Comparison of ENCODE assay signal across 2 cellular contexts in the genomic region with DNA sequence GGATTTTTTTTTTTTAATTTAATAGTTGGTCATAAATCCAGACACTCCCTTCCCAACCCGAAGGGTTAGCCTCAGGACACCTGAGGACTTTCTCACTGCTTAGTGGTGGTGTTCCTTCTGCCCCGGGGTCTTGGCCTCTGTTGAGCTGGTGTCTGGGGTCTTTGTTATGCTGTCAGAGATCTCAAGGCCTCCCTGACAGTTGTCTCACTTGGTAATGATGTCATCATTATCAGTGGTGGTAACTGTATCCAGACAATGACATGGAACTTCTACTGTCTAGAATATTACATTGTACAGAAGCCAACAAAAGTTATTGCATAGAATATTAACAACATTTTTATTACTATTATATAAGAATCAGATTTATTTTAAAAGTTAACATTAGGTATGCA.
TF ChIP-seq lines count a peak whose summit lies in the region.

No MANE protein-coding gene starts in this region.

TF ChIP-seq in HEK293, 187 proteins besides CTCF, POLR2A, EP300 and RAD21 (continues in another document):
- no peak for TF ChIP-seq ZNF211 (tag by site-specific recombination; IDR thresholded peaks at IDR 0.05; ENCODE audit: low read depth)
- TF ChIP-seq ZNF529 (tag by site-specific recombination; IDR thresholded peaks at IDR 0.05; ENCODE audit: insufficient replicate concordance), result no peak
- no peak for TF ChIP-seq ZSCAN16 (tag by site-specific recombination; IDR thresholded peaks at IDR 0.05)
- TF ChIP-seq, protein P1, sequence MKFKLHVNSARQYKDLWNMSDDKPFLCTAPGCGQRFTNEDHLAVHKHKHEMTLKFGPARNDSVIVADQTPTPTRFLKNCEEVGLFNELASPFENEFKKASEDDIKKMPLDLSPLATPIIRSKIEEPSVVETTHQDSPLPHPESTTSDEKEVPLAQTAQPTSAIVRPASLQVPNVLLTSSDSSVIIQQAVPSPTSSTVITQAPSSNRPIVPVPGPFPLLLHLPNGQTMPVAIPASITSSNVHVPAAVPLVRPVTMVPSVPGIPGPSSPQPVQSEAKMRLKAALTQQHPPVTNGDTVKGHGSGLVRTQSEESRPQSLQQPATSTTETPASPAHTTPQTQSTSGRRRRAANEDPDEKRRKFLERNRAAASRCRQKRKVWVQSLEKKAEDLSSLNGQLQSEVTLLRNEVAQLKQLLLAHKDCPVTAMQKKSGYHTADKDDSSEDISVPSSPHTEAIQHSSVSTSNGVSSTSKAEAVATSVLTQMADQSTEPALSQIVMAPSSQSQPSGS (tag by site-specific recombination; IDR thresholded peaks at IDR 0.05; ENCODE audit: low read depth), result peak; percentile 94
- TF ChIP-seq ZNF423 (tag by site-specific recombination; IDR thresholded peaks at IDR 0.05), result no peak
- no peak for TF ChIP-seq ZNF391 (tag by site-specific recombination; IDR thresholded peaks at IDR 0.05; ENCODE audit: borderline replicate concordance, low read depth)
- no peak for TF ChIP-seq BCL6B (tag by site-specific recombination; IDR thresholded peaks at IDR 0.05)
- TF ChIP-seq ZNF596 (tag by site-specific recombination; IDR thresholded peaks at IDR 0.05), result no peak
- TF ChIP-seq AEBP2 (tag by site-specific recombination; IDR thresholded peaks at IDR 0.05; ENCODE audit: borderline replicate concordance), result no peak
- TF ChIP-seq ZNF416 (tag by site-specific recombination; IDR thresholded peaks at IDR 0.05), result no peak
- TF ChIP-seq ZNF169 (tag by site-specific recombination; IDR thresholded peaks at IDR 0.05), result no peak
- no peak for TF ChIP-seq BCL11A (tag by site-specific recombination; IDR thresholded peaks at IDR 0.05; ENCODE audit: low read depth)
- TF ChIP-seq ZNF513 (tag by site-specific recombination; IDR thresholded peaks at IDR 0.05), result no peak
- no peak for TF ChIP-seq BCL11B (tag by site-specific recombination; IDR thresholded peaks at IDR 0.05; ENCODE audit: low read depth)
- TF ChIP-seq ZNF223 (tag by site-specific recombination; IDR thresholded peaks at IDR 0.05), result no peak
- TF ChIP-seq ZNF362 (tag by site-specific recombination; IDR thresholded peaks at IDR 0.05), result no peak
- no peak for TF ChIP-seq KLF1 (tag by site-specific recombination; IDR thresholded peaks at IDR 0.05)
- peak; percentile 45; the same call in 1 of the 2 replicates for TF ChIP-seq ZNF600 (tag by site-specific recombination; IDR thresholded peaks at IDR 0.05)
- no peak for TF ChIP-seq HOXA7 (CRISPR knock-in tag; IDR thresholded peaks at IDR 0.05; ENCODE audit: borderline replicate concordance)
- no peak for TF ChIP-seq ZNF558 (tag by site-specific recombination; IDR thresholded peaks at IDR 0.05)
- peak; percentile 83 for TF ChIP-seq ZNF629 (tag by site-specific recombination; IDR thresholded peaks at IDR 0.05)
- no peak for TF ChIP-seq ZNF449 (tag by site-specific recombination; IDR thresholded peaks at IDR 0.05)

TF ChIP-seq in K562, 482 proteins besides CTCF, POLR2A, EP300 and RAD21 (continued from another document and continues in another):
- TF ChIP-seq PRPF4 (IDR thresholded peaks at IDR 0.05; ENCODE audit: insufficient read depth, low read depth, low read length, poor library complexity, severe bottlenecking) (no peak), U2AF1 (optimal IDR thresholded peaks at IDR 0.05; ENCODE audit: low read depth, low read length) (no peak), ATF7 (IDR thresholded peaks at IDR 0.05) (peak; percentile 90), FOXJ2 (tag; IDR thresholded peaks at IDR 0.05) (no peak), ZBTB17 (CRISPR knock-in tag; IDR thresholded peaks at IDR 0.05) (no peak), TFAM (CRISPR knock-in tag; conservative IDR thresholded peaks at IDR 0.05) (no peak), SRSF3 (IDR thresholded peaks at IDR 0.05; ENCODE audit: insufficient read depth, low read length) (no peak), CBX2 (IDR thresholded peaks at IDR 0.05; ENCODE audit: insufficient read depth, low read length, poor library complexity, severe bottlenecking) (no peak), ZKSCAN3 (CRISPR knock-in tag; IDR thresholded peaks at IDR 0.05) (no peak), PHTF2 (CRISPR knock-in tag; IDR thresholded peaks at IDR 0.05) (no peak), FOXJ3 (CRISPR knock-in tag; IDR thresholded peaks at IDR 0.05) (no peak), NFRKB (IDR thresholded peaks at IDR 0.05; ENCODE audit: low read depth) (no peak), PCBP2 (IDR thresholded peaks at IDR 0.05; ENCODE audit: low read depth, low read length, poor library complexity, severe bottlenecking) (no peak), CBFA2T3 (IDR thresholded peaks at IDR 0.05) (0 out of 2 replicates have a peak, but pooled peaks have one; percentile 0), DPF2 (IDR thresholded peaks at IDR 0.05) (0 out of 2 replicates have a peak, but pooled peaks have one; percentile 17), RBFOX2 (IDR thresholded peaks at IDR 0.05; ENCODE audit: low read depth, low read length) (no peak), ZNF212 (CRISPR knock-in tag; IDR thresholded peaks at IDR 0.05) (no peak), GATAD2B (IDR thresholded peaks at IDR 0.05; ENCODE audit: borderline replicate concordance) (no peak), JUND (IDR thresholded peaks at IDR 0.05; ENCODE audit: borderline replicate concordance, low read depth, low read length) (peak; percentile 59; the same call in 1 of the 2 replicates), JUND (tag; IDR thresholded peaks at IDR 0.05; ENCODE audit: borderline replicate concordance, low read depth, low read length) (peak; percentile 33; the same call in 1 of the 3 replicates), ATF1 (CRISPR knock-in tag; IDR thresholded peaks at IDR 0.05) (no peak), ATF1 (tag; IDR thresholded peaks at IDR 0.05) (peak; percentile 44; the same call in 1 of the 2 replicates), HMGXB4 (CRISPR knock-in tag; IDR thresholded peaks at IDR 0.05) (no peak), STAG1 (CRISPR knock-in tag; IDR thresholded peaks at IDR 0.05; ENCODE audit: borderline replicate concordance) (no peak), CTCFL (IDR thresholded peaks at IDR 0.05; ENCODE audit: borderline replicate concordance, insufficient read depth, low read depth, low read length, poor library complexity, severe bottlenecking) (no peak), POLR3G (IDR thresholded peaks at IDR 0.05; ENCODE audit: extremely low read depth, insufficient read length, insufficient replicate concordance) (no peak), CEBPG (CRISPR knock-in tag; IDR thresholded peaks at IDR 0.05) (no peak), CEBPG (tag; conservative IDR thresholded peaks at IDR 0.05 in 1 of 2, IDR thresholded peaks at IDR 0.05 in 1 of 2) (peak in 1 of 2 experiments; percentile 35; a peak in 1 of 4 replicates), ZKSCAN8 (CRISPR knock-in tag; IDR thresholded peaks at IDR 0.05) (no peak), KLF10 (CRISPR knock-in tag; IDR thresholded peaks at IDR 0.05) (no peak), PKNOX1 (IDR thresholded peaks at IDR 0.05) (peak; percentile 28; the same call in 1 of the 2 replicates)
- TF ChIP-seq, protein P2, sequence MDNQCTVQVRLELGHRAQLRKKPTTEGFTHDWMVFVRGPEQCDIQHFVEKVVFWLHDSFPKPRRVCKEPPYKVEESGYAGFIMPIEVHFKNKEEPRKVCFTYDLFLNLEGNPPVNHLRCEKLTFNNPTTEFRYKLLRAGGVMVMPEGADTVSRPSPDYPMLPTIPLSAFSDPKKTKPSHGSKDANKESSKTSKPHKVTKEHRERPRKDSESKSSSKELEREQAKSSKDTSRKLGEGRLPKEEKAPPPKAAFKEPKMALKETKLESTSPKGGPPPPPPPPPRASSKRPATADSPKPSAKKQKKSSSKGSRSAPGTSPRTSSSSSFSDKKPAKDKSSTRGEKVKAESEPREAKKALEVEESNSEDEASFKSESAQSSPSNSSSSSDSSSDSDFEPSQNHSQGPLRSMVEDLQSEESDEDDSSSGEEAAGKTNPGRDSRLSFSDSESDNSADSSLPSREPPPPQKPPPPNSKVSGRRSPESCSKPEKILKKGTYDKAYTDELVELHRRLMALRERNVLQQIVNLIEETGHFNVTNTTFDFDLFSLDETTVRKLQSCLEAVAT (IDR thresholded peaks at IDR 0.05), result no peak
- TF ChIP-seq, protein P3, sequence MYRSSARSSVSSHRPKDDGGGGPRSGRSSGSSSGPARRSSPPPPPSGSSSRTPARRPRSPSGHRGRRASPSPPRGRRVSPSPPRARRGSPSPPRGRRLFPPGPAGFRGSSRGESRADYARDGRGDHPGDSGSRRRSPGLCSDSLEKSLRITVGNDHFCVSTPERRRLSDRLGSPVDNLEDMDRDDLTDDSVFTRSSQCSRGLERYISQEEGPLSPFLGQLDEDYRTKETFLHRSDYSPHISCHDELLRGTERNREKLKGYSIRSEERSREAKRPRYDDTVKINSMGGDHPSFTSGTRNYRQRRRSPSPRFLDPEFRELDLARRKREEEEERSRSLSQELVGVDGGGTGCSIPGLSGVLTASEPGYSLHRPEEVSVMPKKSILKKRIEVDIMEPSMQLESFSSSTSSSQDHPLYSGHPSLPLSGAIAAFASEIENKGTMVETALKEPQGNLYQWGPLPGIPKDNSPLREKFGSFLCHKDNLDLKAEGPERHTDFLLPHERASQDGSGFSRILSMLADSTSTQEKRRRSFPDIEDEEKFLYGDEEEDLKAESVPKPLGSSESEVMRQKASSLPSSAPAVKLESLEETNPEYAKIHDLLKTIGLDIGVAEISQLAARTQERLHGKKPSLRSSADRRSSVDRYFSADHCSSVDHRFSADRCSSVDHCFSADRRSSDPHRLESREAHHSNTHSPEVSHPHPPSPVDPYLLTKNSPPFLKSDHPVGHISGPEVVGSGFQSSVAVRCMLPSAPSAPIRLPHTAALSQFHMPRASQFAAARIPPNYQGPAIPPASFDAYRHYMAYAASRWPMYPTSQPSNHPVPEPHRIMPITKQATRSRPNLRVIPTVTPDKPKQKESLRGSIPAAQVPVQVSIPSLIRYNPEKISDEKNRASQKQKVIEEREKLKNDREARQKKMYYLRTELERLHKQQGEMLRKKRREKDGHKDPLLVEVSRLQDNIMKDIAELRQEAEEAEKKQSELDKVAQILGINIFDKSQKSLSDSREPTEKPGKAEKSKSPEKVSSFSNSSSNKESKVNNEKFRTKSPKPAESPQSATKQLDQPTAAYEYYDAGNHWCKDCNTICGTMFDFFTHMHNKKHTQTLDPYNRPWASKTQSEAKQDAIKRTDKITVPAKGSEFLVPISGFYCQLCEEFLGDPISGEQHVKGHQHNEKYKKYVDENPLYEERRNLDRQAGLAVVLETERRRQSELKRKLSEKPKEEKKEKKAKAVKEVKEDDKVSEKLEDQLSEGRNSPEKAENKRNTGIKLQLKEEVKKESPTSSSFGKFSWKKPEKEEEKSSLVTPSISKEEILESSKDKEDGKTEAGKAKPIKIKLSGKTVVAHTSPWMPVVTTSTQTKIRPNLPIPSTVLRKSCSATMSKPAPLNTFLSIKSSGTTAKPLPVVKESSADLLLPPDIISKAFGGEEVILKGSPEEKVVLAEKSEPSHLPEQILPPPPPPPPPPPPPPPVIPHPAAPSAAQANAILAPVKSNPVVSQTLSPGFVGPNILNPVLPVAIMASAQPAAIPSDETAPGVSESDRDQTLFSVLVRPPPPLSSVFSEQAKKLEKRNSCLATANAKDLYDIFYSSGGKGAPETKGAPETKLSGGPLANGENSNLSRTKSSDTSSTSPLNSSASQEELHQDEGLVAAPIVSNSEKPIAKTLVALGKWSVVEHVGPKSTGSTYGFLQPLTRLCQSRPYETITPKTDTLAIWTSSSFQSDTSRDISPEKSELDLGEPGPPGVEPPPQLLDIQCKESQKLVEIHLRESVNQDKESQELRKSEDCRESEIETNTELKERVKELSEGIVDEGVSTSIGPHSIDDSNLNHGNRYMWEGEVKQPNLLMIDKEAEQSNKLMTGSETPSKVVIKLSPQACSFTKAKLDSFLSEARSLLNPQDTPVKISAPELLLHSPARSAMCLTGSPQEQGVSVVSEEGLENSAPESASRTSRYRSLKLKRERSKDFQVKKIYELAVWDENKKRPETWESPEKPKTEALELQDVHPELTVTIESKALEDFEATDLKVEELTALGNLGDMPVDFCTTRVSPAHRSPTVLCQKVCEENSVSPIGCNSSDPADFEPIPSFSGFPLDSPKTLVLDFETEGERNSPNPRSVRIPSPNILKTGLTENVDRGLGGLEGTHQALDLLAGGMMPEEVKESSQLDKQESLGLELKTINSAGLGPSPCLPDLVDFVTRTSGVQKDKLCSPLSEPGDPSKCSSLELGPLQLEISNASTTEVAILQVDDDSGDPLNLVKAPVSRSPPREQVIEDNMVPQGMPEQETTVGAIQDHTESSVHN (IDR thresholded peaks at IDR 0.05; ENCODE audit: borderline replicate concordance in 1 of 2, low read depth in 1 of 2), result no peak
- TF ChIP-seq, protein P4, sequence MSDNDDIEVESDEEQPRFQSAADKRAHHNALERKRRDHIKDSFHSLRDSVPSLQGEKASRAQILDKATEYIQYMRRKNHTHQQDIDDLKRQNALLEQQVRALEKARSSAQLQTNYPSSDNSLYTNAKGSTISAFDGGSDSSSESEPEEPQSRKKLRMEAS (CRISPR knock-in tag; IDR thresholded peaks at IDR 0.05), result no peak
